29 cellular contexts compared by ENCODE assay signal in genomic region chrX:65331371-65331770, GRCh38.
"Had no signal": no experiment of that assay in that cellular context is flagged by ENCODE, and none has a peak within 500 bp of the region (broad histone marks: within the 10 kb centered on the region; RNA-seq: fewer than 3 reads in every experiment).

No MANE protein-coding gene starts in this region.

- H3K4me1 ChIP-seq: colonic mucosa, esophagus muscularis mucosa, esophagus squamous epithelium, foreskin keratinocyte, gastrocnemius medialis, gastroesophageal sphincter, heart left ventricle, heart right ventricle had no signal

- H3K27me3 ChIP-seq: colonic mucosa, esophagus muscularis mucosa, esophagus squamous epithelium, foreskin keratinocyte, gastrocnemius medialis, gastroesophageal sphincter, heart left ventricle, heart right ventricle, hepatocyte had no signal

- FAIRE-seq: colon, endometrium, endothelial cell of umbilical vein, frontal cortex had no signal

- DNase-seq: colonic mucosa; cortex of kidney; dermis blood vessel endothelial cell; dorsolateral prefrontal cortex; effector CD4-positive, alpha-beta T cell; effector CD8-positive, alpha-beta T cell; effector memory CD4-positive, alpha-beta T cell; effector memory CD8-positive, alpha-beta T cell; endodermal cell; erythroblast; esophagus squamous epithelium; foreskin fibroblast; foreskin keratinocyte; foreskin melanocyte; gastrocnemius medialis; glutamatergic neuron; head of caudate nucleus; heart left ventricle; heart right ventricle had no signal

- H3K4me2 ChIP-seq: hepatocyte had no signal

- H3K27ac ChIP-seq: colonic mucosa, coronary artery, dorsolateral prefrontal cortex, epithelial cell of prostate, esophagus muscularis mucosa, esophagus squamous epithelium, foreskin keratinocyte, gastrocnemius medialis, gastroesophageal sphincter, heart left ventricle, heart right ventricle, hepatocyte had no signal

- H3K4me3 ChIP-seq: colonic mucosa, coronary artery, dorsolateral prefrontal cortex, esophagus muscularis mucosa, esophagus squamous epithelium, gastrocnemius medialis, gastroesophageal sphincter, heart left ventricle, heart right ventricle, hepatocyte had no signal

- H3K9me3 ChIP-seq: colonic mucosa, esophagus muscularis mucosa, esophagus squamous epithelium, gastrocnemius medialis, gastroesophageal sphincter had no signal

- H3K36me3 ChIP-seq: colonic mucosa, esophagus muscularis mucosa, esophagus squamous epithelium, gastrocnemius medialis, gastroesophageal sphincter, heart left ventricle, heart right ventricle had no signal

- ATAC-seq: effector memory CD8-positive, alpha-beta T cell; esophagus mucosa; foreskin keratinocyte; gastrocnemius medialis; gastroesophageal sphincter; heart left ventricle; heart right ventricle had no signal
